20 cellular contexts compared by ENCODE assay signal in genomic region chr14:69606816-69607215, GRCh38. TPM values are rescaled to one million over a fixed set of nuclear protein-coding genes. Genes with fewer than 3 reads are reported as not detected.
DNase-seq lines count a peak whose midpoint lies in the region; ATAC-seq and TF ChIP-seq lines count a peak whose summit lies in the region.
"Had no signal": no experiment of that assay in that cellular context is flagged by ENCODE, and none has a peak within 500 bp of the region (broad histone marks: within the 10 kb centered on the region; RNA-seq: fewer than 3 reads in every experiment).

No MANE protein-coding gene starts in this region.

- no peak for TF ChIP-seq POLR2A in right lobe of liver (IDR thresholded peaks at IDR 0.05)

- H3K4me3 ChIP-seq in adipocyte (ENCODE audit: low read length) = no peak overlapping the region
- no peak overlapping the region for H3K4me3 ChIP-seq in right lobe of liver
- H3K4me3 ChIP-seq: GM12878, SJSA1 had no signal

- no peaks in the 10 kb centered on the region for H3K27me3 Mint-ChIP-seq in activated naive CD4-positive, alpha-beta T cell treated with anti-CD3 and anti-CD28 coated beads for 36 hours (ENCODE audit: low read depth)
- H3K27me3 Mint-ChIP-seq in type B pancreatic cell (no peaks in the 10 kb centered on the region), T-cell (no peaks in the 10 kb centered on the region)

- peaks cover 32% of the 10 kb centered on the region for H3K4me1 Mint-ChIP-seq in activated naive CD4-positive, alpha-beta T cell treated with anti-CD3 and anti-CD28 coated beads for 36 hours (ENCODE audit: low read depth)
- H3K4me1 Mint-ChIP-seq in type B pancreatic cell (ENCODE audit: unreplicated experiment) (peaks cover 31% of the 10 kb centered on the region), T-cell (peaks cover 15 to 22% (median 18%) of the 10 kb centered on the region in 3 donors)

- DNase-seq in activated naive CD4-positive, alpha-beta T cell treated with anti-CD3 and anti-CD28 coated beads for 36 hours = no peak
- no peak for DNase-seq in activated naive CD4-positive, alpha-beta T cell (lab: John Stamatoyannopoulos, UW)
- no peak for DNase-seq in adipocyte (ENCODE audit: low read depth)
- DNase-seq in right lobe of liver = no peak
- DNase-seq in type B pancreatic cell (ENCODE audit: extremely low spot score, unreplicated experiment) = no peak
- DNase-seq in T-cell = no peak
- DNase-seq in stimulated activated CD4-positive, alpha-beta T cell treated with anti-CD3 and anti-CD28 coated beads, Interleukin-15, amount 100 ng/mL, for 24 hours = no peak
- DNase-seq: 8988T; CD8-positive, alpha-beta memory T cell; DND-41; GOT3; KG1; NCI-H1048; NCI-H146; NCI-H510A treated with DMSO at 0.1 percent for 48 hours; NCI-H82 had no signal

- intact Hi-C loops in activated naive CD4-positive, alpha-beta T cell treated with anti-CD3 and anti-CD28 coated beads for 36 hours (cut with micrococcal nuclease) = no loop called here
- intact Hi-C loops in right lobe of liver (cut with DNase I) = no loop called here

- H3K9me3 ChIP-seq in adipocyte (ENCODE audit: control insufficient read depth, low read length) (no peaks in the 10 kb centered on the region), right lobe of liver (no peaks in the 10 kb centered on the region)

- H3K36me3 ChIP-seq in adipocyte (ENCODE audit: control insufficient read depth, insufficient read depth, low read length, severe bottlenecking) = no peaks in the 10 kb centered on the region
- H3K36me3 ChIP-seq in right lobe of liver = no peaks in the 10 kb centered on the region
- H3K36me3 ChIP-seq: SJSA1 had no signal

- peak overlapping the region; percentile 45 to 75 (median 63) for H3K27ac ChIP-seq in right lobe of liver
- H3K27ac ChIP-seq: SJSA1 had no signal

- WGBS in right lobe of liver (ENCODE audit: insufficient coverage, low coverage, low lambda C conversion rate, missing lambda C conversion rate) = 24% methylated on average over 2 of the region's 2 CpGs

- no peaks in the 10 kb centered on the region for H3K36me3 Mint-ChIP-seq in activated naive CD4-positive, alpha-beta T cell treated with anti-CD3 and anti-CD28 coated beads for 36 hours (ENCODE audit: low read depth)
- no peaks in the 10 kb centered on the region for H3K36me3 Mint-ChIP-seq in type B pancreatic cell
- H3K36me3 Mint-ChIP-seq in T-cell = no peaks in the 10 kb centered on the region
- H3K36me3 Mint-ChIP-seq: CD8-positive, alpha-beta memory T cell had no signal

- no peak for TF ChIP-seq CTCF in right lobe of liver (IDR thresholded peaks at IDR 0.05)
- no peak for TF ChIP-seq CTCF in type B pancreatic cell (conservative IDR thresholded peaks at IDR 0.05)

- H3K4me1 ChIP-seq in adipocyte (ENCODE audit: control insufficient read depth, insufficient read depth, low read length) = peaks cover 34% of the 10 kb centered on the region
- H3K4me1 ChIP-seq in right lobe of liver = peaks cover 0 to 24% (median 13%) of the 10 kb centered on the region in 4 donors

- ATAC-seq in right lobe of liver = peak in 1 of 4 donors; percentile 17
- no peak for ATAC-seq in T-cell (replicated peaks in 1 of 4)
- ATAC-seq in GM21390 (IDR thresholded peaks at IDR 0.05; ENCODE audit: unreplicated experiment) = no peak
- ATAC-seq: GM12878 had no signal

- H3K9ac ChIP-seq in adipocyte (ENCODE audit: low read length) = peak overlapping the region; percentile 24

- H3K27ac Mint-ChIP-seq in activated naive CD4-positive, alpha-beta T cell treated with anti-CD3 and anti-CD28 coated beads for 36 hours = peak overlapping the region; percentile 33
- peak overlapping the region; percentile 8 for H3K27ac Mint-ChIP-seq in type B pancreatic cell
- no peak overlapping the region for H3K27ac Mint-ChIP-seq in T-cell
- H3K27ac Mint-ChIP-seq: CD8-positive, alpha-beta memory T cell had no signal

- H3K27me3 ChIP-seq in adipocyte (replicated peaks; ENCODE audit: control insufficient read depth, insufficient read depth, low read length) (no peaks in the 10 kb centered on the region), right lobe of liver (no peaks in the 10 kb centered on the region)
- H3K27me3 ChIP-seq: SJSA1 had no signal

- CTCF ChIA-PET in activated naive CD4-positive, alpha-beta T cell treated with anti-CD3 and anti-CD28 coated beads for 36 hours (lab: Charles Lee) = interaction anchor here (1.2 to 4.2 kb wide), 5 partner anchors 35 to 119 kb away, joined by 3 to 62 read pairs (median 3); no protein-coding TSS in a partner anchor
- CTCF ChIA-PET in T-cell (lab: Charles Lee) = interaction anchor here in 1 of 2 donors (0.5 to 1.3 kb wide), 2 partner anchors 42 to 148 kb away, joined by 4 read pairs; no protein-coding TSS in a partner anchor

- H3K9me3 Mint-ChIP-seq in activated naive CD4-positive, alpha-beta T cell treated with anti-CD3 and anti-CD28 coated beads for 36 hours = no peaks in the 10 kb centered on the region
- H3K9me3 Mint-ChIP-seq in type B pancreatic cell (no peaks in the 10 kb centered on the region), T-cell (no peaks in the 10 kb centered on the region)
- H3K9me3 Mint-ChIP-seq: CD8-positive, alpha-beta memory T cell had no signal

- POLR2A ChIA-PET in T-cell (lab: Charles Lee) = interaction anchor here in 1 of 2 donors (0.5 kb wide), 1 partner anchor 13 kb away, joined by 3 read pairs; no protein-coding TSS in a partner anchor

- H3K4me3 Mint-ChIP-seq in activated naive CD4-positive, alpha-beta T cell treated with anti-CD3 and anti-CD28 coated beads for 36 hours = no peak overlapping the region
- H3K4me3 Mint-ChIP-seq in type B pancreatic cell = no peak overlapping the region
- no peak overlapping the region for H3K4me3 Mint-ChIP-seq in T-cell
- H3K4me3 Mint-ChIP-seq: CD8-positive, alpha-beta memory T cell had no signal

RNA-seq across cellular contexts. Expression of gene SUSD6, which starts 4.6 kb away (rescaled TPM):
- 10 to 100 TPM; 66.6 to 69.7 TPM for total RNA-seq in activated naive CD4-positive, alpha-beta T cell treated with anti-CD3 and anti-CD28 coated beads for 36 hours
- total RNA-seq in right lobe of liver (10 to 100 TPM in 5 of 6 experiments, 1 to 10 TPM in 1; 9.6 to 17.4 (median 12.5) TPM), type B pancreatic cell (ENCODE audit: low replicate concordance) (31.7 and 78.9 TPM in 2 replicates), T-cell (10 to 100 TPM; 53.5 to 75.5 (median 60.4) TPM)

RNA-seq across cellular contexts. Expression of gene CCDC177, which starts 32.1 kb away (rescaled TPM):
- not detected for total RNA-seq in activated naive CD4-positive, alpha-beta T cell treated with anti-CD3 and anti-CD28 coated beads for 36 hours
- under 1 TPM in 3 of 6 experiments, not detected in 3; 0.06 to 0.11 (median 0.07) TPM for total RNA-seq in right lobe of liver
- 0.21 and 3.4 TPM in 2 replicates for total RNA-seq in type B pancreatic cell (ENCODE audit: low replicate concordance)
- not detected for total RNA-seq in T-cell
- total RNA-seq: CD8-positive, alpha-beta memory T cell; GM12878; M059J; SJSA1 had no signal

Comparison
In these comparisons a context has a peak if more than half of its experiments do, and no peak if none do; other contexts are left out.
1. H3K27ac Mint-ChIP-seq: peak in activated naive CD4-positive, alpha-beta T cell treated with anti-CD3 and anti-CD28 coated beads for 36 hours (single experiment) and type B pancreatic cell (single experiment); none in T-cell (0 of 2).